In genomic region chr16:4694664-4695451, GRCh38 we compare ENCODE assay signal across 8 cellular contexts. TPM values are rescaled to one million over a fixed set of nuclear protein-coding genes. Genes with fewer than 3 reads are reported as not detected.
DNase-seq lines count a peak whose midpoint lies in the region; ATAC-seq, FAIRE-seq and TF ChIP-seq lines count a peak whose summit lies in the region.

No MANE protein-coding gene starts in this region.

- H3K36me3 Mint-ChIP-seq in endodermal cell (ENCODE audit: low read depth) (peaks cover 14% of the 10 kb centered on the region), natural killer cell (no peaks in the 10 kb centered on the region)

- H3K27me3 Mint-ChIP-seq in endodermal cell (ENCODE audit: insufficient read depth) (no peaks in the 10 kb centered on the region), natural killer cell (ENCODE audit: low read depth in 2 of 2) (no peaks in the 10 kb centered on the region)

- H3K4me1 ChIP-seq in endodermal cell (ENCODE audit: control insufficient read depth, insufficient read depth, low read length): no peaks in the 10 kb centered on the region

- CTCF ChIA-PET in BJ (lab: Yijun Ruan, JAX): interaction anchor here (1.1 kb wide), 1 partner anchor 23 kb away, joined by 3 read pairs; no protein-coding TSS in a partner anchor

- H3K36me3 ChIP-seq in BJ (ENCODE audit: control insufficient read depth, insufficient read depth, low read length) (peaks cover 44% of the 10 kb centered on the region), endodermal cell (ENCODE audit: control insufficient read depth, insufficient read depth, low read length) (peaks cover 33% of the 10 kb centered on the region)

- FAIRE-seq in GM12891 (lab: Jason Lieb, UNC): no peak

- intact Hi-C loops in natural killer cell (cut with micrococcal nuclease): no loop called here

- H3K27ac Mint-ChIP-seq in endodermal cell (peak overlapping the region; percentile 76), natural killer cell (peak overlapping the region; percentile 80 to 85)

- ATAC-seq in natural killer cell (no peak), GM21423 (IDR thresholded peaks at IDR 0.05; ENCODE audit: unreplicated experiment) (no peak), HG02571 (IDR thresholded peaks at IDR 0.05; ENCODE audit: unreplicated experiment) (no peak)

- H3K27me3 ChIP-seq in BJ (ENCODE audit: control insufficient read depth, insufficient read depth, low read length) (no peaks in the 10 kb centered on the region), endodermal cell (ENCODE audit: control insufficient read depth, insufficient read depth, low read length, poor library complexity, severe bottlenecking) (no peaks in the 10 kb centered on the region)

- H3K4me1 Mint-ChIP-seq in endodermal cell (peaks cover 4% of the 10 kb centered on the region), natural killer cell (peaks cover 7 to 9% of the 10 kb centered on the region in 2 donors)

- H3K27ac ChIP-seq in endodermal cell (ENCODE audit: low read depth, low read length): no peak overlapping the region

- no peaks in the 10 kb centered on the region for H3K9me3 ChIP-seq in endodermal cell (ENCODE audit: control insufficient read depth, low read length)

- TF ChIP-seq CTCF in BJ (IDR thresholded peaks at IDR 0.05; ENCODE audit: insufficient read depth, low read depth, low read length) (0 out of 2 replicates have a peak, but pooled peaks have one; percentile 30), endodermal cell (conservative IDR thresholded peaks at IDR 0.05) (peak; percentile 48), natural killer cell (IDR thresholded peaks at IDR 0.05) (no peak)

- no peaks in the 10 kb centered on the region for H3K9me3 Mint-ChIP-seq in endodermal cell
- no peaks in the 10 kb centered on the region for H3K9me3 Mint-ChIP-seq in natural killer cell

- H3K4me3 ChIP-seq in BJ (ENCODE audit: low read depth, low read length) (peak overlapping the region; percentile 82), endodermal cell (ENCODE audit: low read length) (peak overlapping the region; percentile 79)

- POLR2A ChIA-PET in BJ (lab: Charles Lee): no interaction called here

- H3K4me3 Mint-ChIP-seq in endodermal cell (peak overlapping the region; percentile 67), natural killer cell (peak overlapping the region; percentile 64)

- DNase-seq in BJ (ENCODE audit: low read depth) (no peak), OCI-M1 (lab: John Stamatoyannopoulos, UW) (peak; percentile 18), endodermal cell (peak; percentile 67), natural killer cell (no peak), GDM1 (lab: John Stamatoyannopoulos, UW) (no peak), GM12891 (ENCODE audit: insufficient read length, low spot score) (no peak)

- no peak for TF ChIP-seq POLR2A in GM12891 (IDR thresholded peaks at IDR 0.05; ENCODE audit: low read depth, low read length)

- 84 to 93% methylated on average over 15 to 25 of the region's 25 CpGs for WGBS in endodermal cell (ENCODE audit: insufficient coverage in 1 of 2, insufficient read length in 1 of 2), 2 experiments

- peak overlapping the region; percentile 75 for H3K9ac ChIP-seq in endodermal cell (ENCODE audit: extremely low read depth, low read length, poor library complexity, severe bottlenecking)

TF ChIP-seq in GM12891, 5 proteins besides CTCF, POLR2A, EP300 and RAD21:
- TF ChIP-seq PAX5 (IDR thresholded peaks at IDR 0.05; ENCODE audit: insufficient read depth, low read length, severe bottlenecking) (no peak), SPI1 (IDR thresholded peaks at IDR 0.05; ENCODE audit: low read depth, low read length) (no peak), POU2F2 (IDR thresholded peaks at IDR 0.05; ENCODE audit: low read depth, low read length) (no peak), POLR2AphosphoS5 (IDR thresholded peaks at IDR 0.05; ENCODE audit: low read depth, low read length) (no peak), TAF1 (IDR thresholded peaks at IDR 0.05; ENCODE audit: low read depth, low read length) (no peak)

RNA-seq across cellular contexts. Expression of gene NUDT16L1, which starts 1.5 kb away (rescaled TPM):
- polyA plus RNA-seq in BJ (2011; rRNA removed): 17.4 and 33.3 TPM in 2 replicates
- polyA minus RNA-seq in BJ (2011; rRNA and poly(A)+ RNA removed): 4.0 and 5.9 TPM in 2 replicates
- total RNA-seq in endodermal cell (10 to 100 TPM; 38.6 to 40.7 TPM), natural killer cell (10 to 100 TPM; 30.8 to 39.1 (median 35.0) TPM)
- polyA plus RNA-seq in endodermal cell (2013, experiment 1 of 2): 36.4 TPM
- 33.5 TPM for polyA plus RNA-seq in endodermal cell (2013, experiment 2 of 2)
- 28.9 TPM for polyA plus RNA-seq in GM12891 (2012; ENCODE audit: low read depth, missing spikeins)

RNA-seq across cellular contexts. Expression of gene ANKS3, which starts 39.2 kb away (rescaled TPM):
- 14.6 and 23.7 TPM in 2 replicates for polyA plus RNA-seq in BJ (2011; rRNA removed)
- 15.1 and 29.6 TPM in 2 replicates for polyA minus RNA-seq in BJ (2011; rRNA and poly(A)+ RNA removed)
- total RNA-seq in endodermal cell (10 to 100 TPM; 32.4 to 41.0 TPM), natural killer cell (10 to 100 TPM; 19.7 to 20.8 (median 20.5) TPM)
- polyA plus RNA-seq in endodermal cell (2013, experiment 1 of 2): 20.9 TPM
- 19.6 TPM for polyA plus RNA-seq in endodermal cell (2013, experiment 2 of 2)
- 5.0 TPM for polyA plus RNA-seq in GM12891 (2012; ENCODE audit: low read depth, missing spikeins)

RNA-seq across cellular contexts. Expression of gene DNAAF8, which starts 39.5 kb away (rescaled TPM):
- 1.9 and 2.2 TPM in 2 replicates for polyA plus RNA-seq in BJ (2011; rRNA removed)
- polyA minus RNA-seq in BJ (2011; rRNA and poly(A)+ RNA removed): 2.0 and 3.5 TPM in 2 replicates
- total RNA-seq in endodermal cell: under 1 TPM; 0.35 to 0.64 TPM
- polyA plus RNA-seq in endodermal cell (2013, experiment 1 of 2): 0.82 TPM
- polyA plus RNA-seq in endodermal cell (2013, experiment 2 of 2): 1.2 TPM
- total RNA-seq in natural killer cell: under 1 TPM in 1 of 3 donors, not detected in 2; 0.54 TPM
- polyA plus RNA-seq in GM12891 (2012; ENCODE audit: low read depth, missing spikeins): 0.13 TPM

Comparison
In these comparisons a context has a peak if more than half of its experiments do, and no peak if none do; other contexts are left out.
1. DNase-seq: peak in OCI-M1 (single experiment) and endodermal cell (single experiment); none in BJ (single experiment), natural killer cell (single experiment), GDM1 (single experiment) and GM12891 (single experiment).